In the genomic region with DNA sequence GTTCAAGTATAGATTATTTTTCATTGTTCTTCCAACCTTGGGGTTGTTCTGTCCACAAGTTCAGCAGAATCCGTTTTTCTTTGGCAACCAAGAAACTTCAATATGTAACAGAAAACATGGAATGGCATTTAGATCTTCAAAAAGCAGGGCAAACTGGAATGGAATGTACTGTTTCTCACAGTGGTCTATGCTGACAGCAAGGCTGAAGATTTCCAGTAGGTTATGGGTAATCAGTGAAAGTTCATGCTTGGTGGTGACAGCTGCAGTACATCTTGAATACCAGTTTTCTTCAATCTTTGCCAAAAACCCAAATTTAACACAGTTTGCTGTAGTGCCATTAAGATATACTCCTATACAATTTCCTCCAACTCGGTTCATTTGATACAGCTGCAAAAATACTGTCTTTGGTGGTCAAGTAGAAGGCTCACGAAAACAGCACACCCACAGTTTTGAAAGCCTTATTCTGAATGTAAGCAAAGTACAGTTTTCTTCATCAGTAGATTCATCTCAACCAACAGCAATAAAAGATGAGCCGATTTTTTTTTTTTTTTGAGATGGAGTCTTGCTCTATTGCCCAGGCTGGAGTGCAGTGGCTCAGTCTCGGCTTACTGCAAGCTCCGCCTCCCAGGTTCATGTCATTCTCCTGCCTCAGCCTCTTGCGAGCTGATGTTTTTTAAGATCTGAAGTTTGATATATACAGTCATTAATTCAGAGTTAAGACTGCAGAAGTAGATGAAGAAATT, we compare ENCODE assay signal across 15 cellular contexts. TPM values are rescaled to one million over a fixed set of nuclear protein-coding genes. Genes with fewer than 3 reads are reported as not detected.
DNase-seq lines count a peak whose midpoint lies in the region; ATAC-seq and TF ChIP-seq lines count a peak whose summit lies in the region.
"Had no signal": no experiment of that assay in that cellular context is flagged by ENCODE, and none has a peak within 500 bp of the region (broad histone marks: within the 10 kb centered on the region; RNA-seq: fewer than 3 reads in every experiment).

No MANE protein-coding gene starts in this region.

- H3K4me1 ChIP-seq in GM23248 (ENCODE audit: insufficient read depth) (peaks cover 37% of the 10 kb centered on the region), foreskin keratinocyte (peaks cover 18% of the 10 kb centered on the region)
- peaks cover 28 to 36% of the 10 kb centered on the region in 2 donors for H3K4me1 ChIP-seq in naive thymus-derived CD4-positive, alpha-beta T cell (ENCODE audit: control insufficient read depth in 2 of 2, insufficient read depth in 2 of 2, low read length in 2 of 2)

- H3K79me2 ChIP-seq in GM23248 (ENCODE audit: insufficient read depth): peaks cover 98% of the 10 kb centered on the region

- H2AFZ ChIP-seq in GM23248: no peak overlapping the region

- H3K27ac ChIP-seq in CD4-positive, alpha-beta T cell (ENCODE audit: low read depth, low read length): no peak overlapping the region
- H3K27ac ChIP-seq in GM23248 (0 out of 2 replicates have a peak overlapping the region, but pooled peaks have one; percentile 14), foreskin keratinocyte (no peak overlapping the region)
- no peak overlapping the region for H3K27ac ChIP-seq in naive thymus-derived CD4-positive, alpha-beta T cell (ENCODE audit: low read depth, low read length)

- peaks cover 8% of the 10 kb centered on the region; the same call in 1 of the 2 replicates for H4K20me1 ChIP-seq in GM23248 (ENCODE audit: insufficient read depth)

- 50 to 51% methylated on average over 7 of the region's 7 CpGs for WGBS in GM23248 (ENCODE audit: low coverage in 1 of 2, low lambda C conversion rate in 2 of 2, missing lambda C conversion rate in 2 of 2), 2 experiments

- no peaks in the 10 kb centered on the region for H3K9me3 Mint-ChIP-seq in CD4-positive, alpha-beta T cell
- H3K9me3 Mint-ChIP-seq in activated T-helper 17 cell treated with anti-CD3 and anti-CD28 coated beads, Interleukin-2, amount 50 U/mL, for 72 hours: no peaks in the 10 kb centered on the region
- no peaks in the 10 kb centered on the region for H3K9me3 Mint-ChIP-seq in naive thymus-derived CD4-positive, alpha-beta T cell
- H3K9me3 Mint-ChIP-seq: nephron progenitor cell had no signal

- no peaks in the 10 kb centered on the region for H3K9me2 ChIP-seq in GM23248 (ENCODE audit: insufficient read depth)

- H3K27ac Mint-ChIP-seq in CD4-positive, alpha-beta T cell: peak overlapping the region; percentile 12
- no peak overlapping the region for H3K27ac Mint-ChIP-seq in activated T-helper 17 cell treated with anti-CD3 and anti-CD28 coated beads, Interleukin-2, amount 50 U/mL, for 72 hours
- H3K27ac Mint-ChIP-seq in naive thymus-derived CD4-positive, alpha-beta T cell: peak overlapping the region in 7 of 9 donors; percentile 7 to 74 (median 65)
- H3K27ac Mint-ChIP-seq: nephron progenitor cell had no signal

- no peak overlapping the region for H3K4me3 Mint-ChIP-seq in CD4-positive, alpha-beta T cell
- H3K4me3 Mint-ChIP-seq in activated T-helper 17 cell treated with anti-CD3 and anti-CD28 coated beads, Interleukin-2, amount 50 U/mL, for 72 hours: peak overlapping the region; percentile 93
- H3K4me3 Mint-ChIP-seq in naive thymus-derived CD4-positive, alpha-beta T cell: peak overlapping the region in 5 of 10 donors; percentile 4 to 99 (median 23)
- H3K4me3 Mint-ChIP-seq: nephron progenitor cell had no signal

- CTCF ChIA-PET in CD4-positive, alpha-beta T cell (lab: Charles Lee): interaction anchor here (1.0 to 1.2 kb wide), 2 partner anchors 48 to 453 kb away, joined by 3 read pairs; no protein-coding TSS in a partner anchor
- CTCF ChIA-PET in naive thymus-derived CD4-positive, alpha-beta T cell (lab: Charles Lee): interaction anchor here (0.7 kb wide), 1 partner anchor 12 kb away, joined by 3 read pairs; no protein-coding TSS in a partner anchor

- no peak overlapping the region for H3K4me3 ChIP-seq in GM23248
- H3K4me3 ChIP-seq in naive thymus-derived CD4-positive, alpha-beta T cell (ENCODE audit: low read length): no peak overlapping the region
- H3K4me3 ChIP-seq: lung, tibial artery had no signal

- peak overlapping the region; percentile 26 for H3K4me2 ChIP-seq in GM23248 (ENCODE audit: unreplicated experiment)

- H3K9me3 ChIP-seq in CD4-positive, alpha-beta T cell (ENCODE audit: control insufficient read depth, low read length): no peaks in the 10 kb centered on the region
- no peaks in the 10 kb centered on the region for H3K9me3 ChIP-seq in GM23248 (ENCODE audit: low read depth)
- no peaks in the 10 kb centered on the region for H3K9me3 ChIP-seq in naive thymus-derived CD4-positive, alpha-beta T cell (ENCODE audit: control insufficient read depth in 2 of 3, low read length in 3 of 3)
- H3K9me3 ChIP-seq: tibial artery had no signal

- POLR2A ChIA-PET in CD4-positive, alpha-beta T cell (lab: Charles Lee): interaction anchor here (0.7 to 5.8 kb wide), 5 partner anchors 11 to 65 kb away, joined by 3 to 39 read pairs (median 18); partner anchors contain the start of genes RACK1 and TRIM41
- POLR2A ChIA-PET in naive thymus-derived CD4-positive, alpha-beta T cell (lab: Charles Lee): interaction anchor here (0.6 to 12.9 kb wide), 10 partner anchors 9 to 1464 kb away, joined by 3 to 305 read pairs (median 4); partner anchors contain the start of genes RACK1 and TRIM41

- H3K4me1 Mint-ChIP-seq in CD4-positive, alpha-beta T cell (ENCODE audit: low read depth): peaks cover 76% of the 10 kb centered on the region
- peaks cover 39% of the 10 kb centered on the region for H3K4me1 Mint-ChIP-seq in activated T-helper 17 cell treated with anti-CD3 and anti-CD28 coated beads, Interleukin-2, amount 50 U/mL, for 72 hours
- peaks cover 47 to 84% (median 77%) of the 10 kb centered on the region in 7 donors for H3K4me1 Mint-ChIP-seq in naive thymus-derived CD4-positive, alpha-beta T cell

- no peaks in the 10 kb centered on the region for H3K27me3 Mint-ChIP-seq in CD4-positive, alpha-beta T cell
- no peaks in the 10 kb centered on the region for H3K27me3 Mint-ChIP-seq in activated T-helper 17 cell treated with anti-CD3 and anti-CD28 coated beads, Interleukin-2, amount 50 U/mL, for 72 hours
- H3K27me3 Mint-ChIP-seq in naive thymus-derived CD4-positive, alpha-beta T cell: no peaks in the 10 kb centered on the region

- DNase-seq in CD4-positive, alpha-beta T cell: no peak
- DNase-seq in GM23248 (no peak), KG1 (lab: John Stamatoyannopoulos, UW) (no peak), foreskin keratinocyte (no peak), NCI-H1092 treated with DMSO at 0.1 percent for 48 hours (lab: John Stamatoyannopoulos, UW) (no peak)
- no peak for DNase-seq in naive thymus-derived CD4-positive, alpha-beta T cell
- DNase-seq in stimulated activated CD4-positive, alpha-beta T cell treated with anti-CD3 and anti-CD28 coated beads, Interleukin-4, amount 100 ng/mL, for 24 hours: no peak
- DNase-seq: cerebellar nuclear complex; DMS53; NCI-H187; nephron progenitor cell; stimulated activated CD4-positive, alpha-beta T cell treated with anti-CD3 and anti-CD28 coated beads, Interleukin-1b, Interleukin-23, amount 100 ng/mL, for 48 hours; tibial artery had no signal

- TF ChIP-seq CTCF in CD4-positive, alpha-beta T cell (IDR thresholded peaks at IDR 0.05): no peak
- TF ChIP-seq CTCF in foreskin keratinocyte (conservative IDR thresholded peaks at IDR 0.05): no peak

- ATAC-seq in CD4-positive, alpha-beta T cell (ENCODE audit: poor library complexity): no peak
- no peak for ATAC-seq in activated T-helper 17 cell treated with anti-CD3 and anti-CD28 coated beads, Interleukin-2, amount 50 U/mL, for 72 hours (replicated peaks)
- no peak for ATAC-seq in naive thymus-derived CD4-positive, alpha-beta T cell
- no peak for ATAC-seq in foreskin keratinocyte

- intact Hi-C loops in CD4-positive, alpha-beta T cell (cut with DNase I, micrococcal nuclease): loop anchor here in 1 of 2 experiments (10.0 kb wide), 1 partner anchor 761 kb away; the partner anchor contains the start of gene CNOT6
- intact Hi-C loops in naive thymus-derived CD4-positive, alpha-beta T cell (cut with micrococcal nuclease): no loop called here

- H3K36me3 ChIP-seq in GM23248 (ENCODE audit: low read depth): peaks cover 13% of the 10 kb centered on the region
- peaks cover 0 to 26% (median 0%) of the 10 kb centered on the region in 3 experiments for H3K36me3 ChIP-seq in naive thymus-derived CD4-positive, alpha-beta T cell (ENCODE audit: control insufficient read depth in 2 of 3, insufficient read depth in 3 of 3, low read length in 3 of 3)

- H3K36me3 Mint-ChIP-seq in CD4-positive, alpha-beta T cell (ENCODE audit: low read depth): peaks cover 59% of the 10 kb centered on the region
- H3K36me3 Mint-ChIP-seq in activated T-helper 17 cell treated with anti-CD3 and anti-CD28 coated beads, Interleukin-2, amount 50 U/mL, for 72 hours (ENCODE audit: low read depth): peaks cover 82% of the 10 kb centered on the region
- H3K36me3 Mint-ChIP-seq in naive thymus-derived CD4-positive, alpha-beta T cell: peaks cover 0 to 41% (median 19%) of the 10 kb centered on the region in 5 donors

- in situ Hi-C loops in GM23248 (cut with MboI): no loop called here

- no peaks in the 10 kb centered on the region for H3K27me3 ChIP-seq in CD4-positive, alpha-beta T cell (ENCODE audit: control insufficient read depth, insufficient read depth, low read length)
- no peaks in the 10 kb centered on the region for H3K27me3 ChIP-seq in GM23248 (replicated peaks; ENCODE audit: insufficient read depth)
- no peaks in the 10 kb centered on the region for H3K27me3 ChIP-seq in naive thymus-derived CD4-positive, alpha-beta T cell (ENCODE audit: control insufficient read depth in 2 of 2, insufficient read depth in 2 of 2, low read length in 2 of 2)
- no peaks in the 10 kb centered on the region for H3K27me3 ChIP-seq in foreskin keratinocyte
- H3K27me3 ChIP-seq: tibial artery had no signal

- H3K9ac ChIP-seq in GM23248: no peak overlapping the region

- peaks cover 36% of the 10 kb centered on the region for H3F3A ChIP-seq in GM23248 (ENCODE audit: insufficient read depth)

RNA-seq across cellular contexts. Expression of gene TRIM52, which starts 4.9 kb away (rescaled TPM):
- total RNA-seq in CD4-positive, alpha-beta T cell: 10 to 100 TPM; 35.9 to 37.6 TPM
- total RNA-seq in GM23248 (2014; rRNA removed; shearing (Covaris generic)): 6.6 and 7.8 TPM in 2 replicates
- 4.1 and 5.3 TPM in 2 replicates for polyA plus RNA-seq in GM23248 (2016; fragmentation: Nextera tagmentation; extraction: Ambion mirVana)
- 10 to 100 TPM; 14.3 to 19.4 TPM for total RNA-seq in activated T-helper 17 cell treated with anti-CD3 and anti-CD28 coated beads, Interleukin-2, amount 50 U/mL, for 72 hours
- total RNA-seq in naive thymus-derived CD4-positive, alpha-beta T cell: 10 to 100 TPM; 31.4 to 71.6 (median 35.7) TPM
- polyA plus RNA-seq in naive thymus-derived CD4-positive, alpha-beta T cell: 10 to 100 TPM; 39.2 to 50.5 TPM
- 2.6 and 2.8 TPM in 2 replicates for total RNA-seq in foreskin keratinocyte
- 0.97 and 1.1 TPM in 2 replicates for polyA plus RNA-seq in foreskin keratinocyte

RNA-seq across cellular contexts. Expression of gene RACK1, which starts 12.3 kb away (rescaled TPM):
- 1,000 to 10,000 TPM; 2,499 to 2,682 TPM for total RNA-seq in CD4-positive, alpha-beta T cell
- total RNA-seq in GM23248 (2014; rRNA removed; shearing (Covaris generic)): 2,598 and 3,224 TPM in 2 replicates
- polyA plus RNA-seq in GM23248 (2016; fragmentation: Nextera tagmentation; extraction: Ambion mirVana): 837 and 864 TPM in 2 replicates
- 1,000 to 10,000 TPM; 2,150 to 2,706 TPM for total RNA-seq in activated T-helper 17 cell treated with anti-CD3 and anti-CD28 coated beads, Interleukin-2, amount 50 U/mL, for 72 hours
- 1,000 to 10,000 TPM; 1,703 to 2,739 (median 2,322) TPM for total RNA-seq in naive thymus-derived CD4-positive, alpha-beta T cell
- polyA plus RNA-seq in naive thymus-derived CD4-positive, alpha-beta T cell: 1,000 to 10,000 TPM; 2,748 to 2,829 TPM
- 3,025 and 3,078 TPM in 2 replicates for total RNA-seq in foreskin keratinocyte
- 2,685 and 2,690 TPM in 2 replicates for polyA plus RNA-seq in foreskin keratinocyte

RNA-seq across cellular contexts. Expression of gene TRIM41, which starts 32.9 kb away (rescaled TPM):
- 10 to 100 TPM; 21.4 to 24.0 TPM for total RNA-seq in CD4-positive, alpha-beta T cell
- 17.5 and 18.6 TPM in 2 replicates for total RNA-seq in GM23248 (2014; rRNA removed; shearing (Covaris generic))
- 3.8 and 4.3 TPM in 2 replicates for polyA plus RNA-seq in GM23248 (2016; fragmentation: Nextera tagmentation; extraction: Ambion mirVana)
- 10 to 100 TPM; 27.1 to 30.8 TPM for total RNA-seq in activated T-helper 17 cell treated with anti-CD3 and anti-CD28 coated beads, Interleukin-2, amount 50 U/mL, for 72 hours
- total RNA-seq in naive thymus-derived CD4-positive, alpha-beta T cell: 10 to 100 TPM; 27.3 to 36.5 (median 32.6) TPM
- polyA plus RNA-seq in naive thymus-derived CD4-positive, alpha-beta T cell: 1 to 10 TPM in 1 of 2 donors, under 1 TPM in 1; 0.72 to 1.1 TPM
- 17.5 and 17.9 TPM in 2 replicates for total RNA-seq in foreskin keratinocyte
- 15.6 and 17.3 TPM in 2 replicates for polyA plus RNA-seq in foreskin keratinocyte

RNA-seq across cellular contexts. Expression of gene TRIM7, which starts 51.0 kb away (rescaled TPM):
- total RNA-seq in CD4-positive, alpha-beta T cell: 1 to 10 TPM; 3.4 to 3.8 TPM
- total RNA-seq in GM23248 (2014; rRNA removed; shearing (Covaris generic)): 1.4 and 6.8 TPM in 2 replicates
- polyA plus RNA-seq in GM23248 (2016; fragmentation: Nextera tagmentation; extraction: Ambion mirVana) (2.5 and 3.1 TPM in 2 replicates), foreskin keratinocyte (36.7 and 39.0 TPM in 2 replicates)
- 1 to 10 TPM; 2.7 to 5.9 TPM for total RNA-seq in activated T-helper 17 cell treated with anti-CD3 and anti-CD28 coated beads, Interleukin-2, amount 50 U/mL, for 72 hours
- 1 to 10 TPM; 1.1 to 6.1 (median 3.6) TPM for total RNA-seq in naive thymus-derived CD4-positive, alpha-beta T cell
- under 1 TPM in 1 of 2 donors, not detected in 1; 0.28 TPM for polyA plus RNA-seq in naive thymus-derived CD4-positive, alpha-beta T cell
- total RNA-seq in foreskin keratinocyte: 33.3 and 37.6 TPM in 2 replicates
